ENCODE assay signal across 12 cellular contexts in the genomic region with DNA sequence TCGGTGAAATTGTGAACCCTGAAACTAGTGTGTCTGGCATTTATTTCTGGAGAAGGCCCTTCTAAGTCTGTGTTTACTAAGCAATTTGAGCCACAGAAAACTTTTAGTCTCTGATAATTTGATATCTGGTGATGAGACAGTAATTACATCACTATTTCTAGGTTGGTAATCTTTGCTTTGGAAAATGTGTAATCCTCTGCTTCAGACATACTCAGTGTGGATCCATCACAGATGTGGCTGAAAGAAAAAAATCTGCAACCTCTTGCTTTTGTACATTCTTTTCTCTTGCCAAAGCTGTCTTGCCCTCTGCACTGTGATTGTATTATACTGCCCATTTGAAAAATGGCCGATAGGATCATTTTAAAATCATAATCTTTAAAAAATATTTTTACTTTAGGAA.
A peak's percentile ranks its signal among the peaks of the same experiment; 100 is the strongest.
DNase-seq lines count a peak whose midpoint lies in the region; ATAC-seq and TF ChIP-seq lines count a peak whose summit lies in the region.
"Had no signal": no experiment of that assay in that cellular context is flagged by ENCODE, and none has a peak within 500 bp of the region (broad histone marks: within the 10 kb centered on the region; RNA-seq: fewer than 3 reads in every experiment).

No MANE protein-coding gene starts in this region.

- H3K4me3 Mint-ChIP-seq in T-helper 2 cell treated with Interferon-gamma antibody and Interleukin-4, amounts not matched to agents 5 μg/mL and 100 μg/mL, for 36 hours: peak overlapping the region; percentile 56
- H3K4me3 Mint-ChIP-seq: neural progenitor cell had no signal

- no peaks in the 10 kb centered on the region for H3K4me1 ChIP-seq in colonic mucosa

- H3K4me1 Mint-ChIP-seq in T-helper 2 cell treated with Interferon-gamma antibody and Interleukin-4, amounts not matched to agents 5 μg/mL and 100 μg/mL, for 36 hours (ENCODE audit: low read depth): peaks cover 20% of the 10 kb centered on the region

- H3K36me3 ChIP-seq in colonic mucosa: no peaks in the 10 kb centered on the region
- H3K36me3 ChIP-seq: BE2C, neural progenitor cell, thoracic aorta had no signal

- no peaks in the 10 kb centered on the region for H3K9me3 ChIP-seq in colonic mucosa
- H3K9me3 ChIP-seq: BE2C, thoracic aorta had no signal

- H3K27ac ChIP-seq in colonic mucosa: peak overlapping the region; percentile 10
- H3K27ac ChIP-seq: neural progenitor cell, thoracic aorta had no signal

- TF ChIP-seq CTCF in colonic mucosa (IDR thresholded peaks at IDR 0.05): no peak

- H3K9me3 Mint-ChIP-seq in T-helper 2 cell treated with Interferon-gamma antibody and Interleukin-4, amounts not matched to agents 5 μg/mL and 100 μg/mL, for 36 hours: no peaks in the 10 kb centered on the region
- H3K9me3 Mint-ChIP-seq: neural progenitor cell had no signal

- ATAC-seq in esophagus mucosa (no peak), HG03354 (IDR thresholded peaks at IDR 0.05; ENCODE audit: poor library complexity, severe bottlenecking, unreplicated experiment) (no peak)

- H3K36me3 Mint-ChIP-seq in T-helper 2 cell treated with Interferon-gamma antibody and Interleukin-4, amounts not matched to agents 5 μg/mL and 100 μg/mL, for 36 hours (ENCODE audit: low read depth): no peaks in the 10 kb centered on the region
- H3K36me3 Mint-ChIP-seq: neural progenitor cell had no signal

- peak overlapping the region; percentile 84 for H3K27ac Mint-ChIP-seq in T-helper 2 cell treated with Interferon-gamma antibody and Interleukin-4, amounts not matched to agents 5 μg/mL and 100 μg/mL, for 36 hours
- H3K27ac Mint-ChIP-seq: neural progenitor cell had no signal

- H3K4me3 ChIP-seq in colonic mucosa (no peak overlapping the region), skeletal muscle cell (ENCODE audit: low read depth, low read length) (no peak overlapping the region)
- H3K4me3 ChIP-seq: neural progenitor cell, thoracic aorta had no signal

- DNase-seq in T-helper 2 cell treated with Interferon-gamma antibody and Interleukin-4, amounts not matched to agents 5 μg/mL and 100 μg/mL, for 36 hours (ENCODE audit: low spot score): no peak
- DNase-seq in T-helper 2 cell (no peak), LHCN-M2 (ENCODE audit: low read depth) (peak; percentile 74), colonic mucosa (no peak), skeletal muscle cell (ENCODE audit: low read depth) (peak; percentile 25)
- DNase-seq in activated effector memory CD4-positive, alpha-beta T cell treated with Interleukin-2 at 50 U/mL for 16 hours: no peak
- DNase-seq: NCI-H1436 treated with DMSO at 0.1 percent for 48 hours had no signal

- no peak overlapping the region for H3K9ac ChIP-seq in colonic mucosa (ENCODE audit: low read depth in 2 of 2, low read length in 2 of 2)
- H3K9ac ChIP-seq: neural progenitor cell had no signal

- H3K27me3 ChIP-seq in colonic mucosa: no peaks in the 10 kb centered on the region
- H3K27me3 ChIP-seq: BE2C, neural progenitor cell had no signal

- intact Hi-C loops in colonic mucosa (cut with DNase I): no loop called here

- no peaks in the 10 kb centered on the region for H3K27me3 Mint-ChIP-seq in T-helper 2 cell treated with Interferon-gamma antibody and Interleukin-4, amounts not matched to agents 5 μg/mL and 100 μg/mL, for 36 hours (ENCODE audit: low read depth)

Comparison
In these comparisons a context has a peak if more than half of its experiments do, and no peak if none do; other contexts are left out.
1. DNase-seq: peak in LHCN-M2 (single experiment) and skeletal muscle cell (single experiment); none in T-helper 2 cell treated with Interferon-gamma antibody and Interleukin-4, amounts not matched to agents 5 μg/mL and 100 μg/mL, for 36 hours (single experiment), T-helper 2 cell (0 of 5), colonic mucosa (single experiment) and activated effector memory CD4-positive, alpha-beta T cell treated with Interleukin-2 at 50 U/mL for 16 hours (single experiment).